ENCODE assay signal across 14 cellular contexts in genomic region chr11:22554221-22554620, GRCh38.
A peak's percentile ranks its signal among the peaks of the same experiment; 100 is the strongest.
DNase-seq lines count a peak whose midpoint lies in the region; ATAC-seq lines count a peak whose summit lies in the region.
"Had no signal": no experiment of that assay in that cellular context is flagged by ENCODE, and none has a peak within 500 bp of the region (broad histone marks: within the 10 kb centered on the region; RNA-seq: fewer than 3 reads in every experiment).

No MANE protein-coding gene starts in this region.

- DNase-seq in COLO829 (ENCODE audit: low spot score) (no peak), DMS 273 (lab: John Stamatoyannopoulos, UW; ENCODE audit: unreplicated experiment) (no peak), caudate nucleus (lab: John Stamatoyannopoulos, UW) (no peak), ACHN (no peak)
- DNase-seq: CD4-positive, alpha-beta T cell; endodermal cell; head of caudate nucleus; NCI-H1694 treated with DMSO at 0.1 percent for 48 hours; ovary; stimulated activated CD4-positive, alpha-beta T cell treated with anti-CD3 and anti-CD28 coated beads, Interleukin-4, amount 100 ng/mL, for 1 hour had no signal

- no peak overlapping the region for H3K27ac ChIP-seq in caudate nucleus (ENCODE audit: low read depth, low read length)
- H3K27ac ChIP-seq: ovary had no signal

- in situ Hi-C loops in ACHN (cut with HindIII; ENCODE audit: low pct_ligation_motif_present, low pct_unique_long_range_greater_than_20kb, low sequenced_read_pairs) = no loop called here

- ATAC-seq in GM18511 (IDR thresholded peaks at IDR 0.05; ENCODE audit: unreplicated experiment) (peak; percentile 95), GM19452 (IDR thresholded peaks at IDR 0.05; ENCODE audit: unreplicated experiment) (peak; percentile 94), HG02884 (IDR thresholded peaks at IDR 0.05; ENCODE audit: unreplicated experiment) (peak; percentile 89), HG03521 (IDR thresholded peaks at IDR 0.05; ENCODE audit: unreplicated experiment) (peak; percentile 77)
